9 cellular contexts compared by ENCODE assay signal in genomic region chr11:119726585-119727522, GRCh38. TPM values are rescaled to one million over a fixed set of nuclear protein-coding genes. Genes with fewer than 3 reads are reported as not detected.
A peak's percentile ranks its signal among the peaks of the same experiment; 100 is the strongest.
DNase-seq lines count a peak whose midpoint lies in the region; ATAC-seq and TF ChIP-seq lines count a peak whose summit lies in the region.
"Had no signal": no experiment of that assay in that cellular context is flagged by ENCODE, and none has a peak within 500 bp of the region (broad histone marks: within the 10 kb centered on the region; RNA-seq: fewer than 3 reads in every experiment).

No MANE protein-coding gene starts in this region.

- peak overlapping the region; percentile 61; the same call in 1 of the 2 replicates for H3K27ac ChIP-seq in SJCRH30

- no peaks in the 10 kb centered on the region for H3K27me3 ChIP-seq in SJCRH30

- TF ChIP-seq CTCF in GM12864 (IDR thresholded peaks at IDR 0.05; ENCODE audit: low read depth, low read length, missing control alignments) (no peak), fibroblast of the aortic adventitia (IDR thresholded peaks at IDR 0.05; ENCODE audit: insufficient read depth, low read length) (no peak), retinal pigment epithelial cell (conservative IDR thresholded peaks at IDR 0.05; ENCODE audit: low read depth, low read length) (no peak)

- peaks cover 8% of the 10 kb centered on the region; the same call in 1 of the 2 replicates for H3K36me3 ChIP-seq in SJCRH30

- H3K4me3 ChIP-seq in GM12864 (ENCODE audit: low read depth, low read length) (peak overlapping the region; percentile 66), SJCRH30 (peak overlapping the region; percentile 97), fibroblast of the aortic adventitia (ENCODE audit: low read depth, low read length) (peak overlapping the region; percentile 75), retinal pigment epithelial cell (ENCODE audit: low read length) (peak overlapping the region; percentile 72)

- ATAC-seq in GM18505 (IDR thresholded peaks at IDR 0.05; ENCODE audit: unreplicated experiment) (no peak), GM18868 (IDR thresholded peaks at IDR 0.05; ENCODE audit: unreplicated experiment) (no peak)
- ATAC-seq: sciatic nerve had no signal

- DNase-seq in GM12864 (ENCODE audit: low read depth) = no peak
- peak in 1 of 2 experiments; percentile 42 for DNase-seq in SJCRH30
- no peak for DNase-seq in fibroblast of the aortic adventitia (ENCODE audit: low read depth)
- no peak for DNase-seq in retinal pigment epithelial cell (ENCODE audit: low read depth)
- no peak for DNase-seq in activated naive CD4-positive, alpha-beta T cell (lab: John Stamatoyannopoulos, UW)
- no peak for DNase-seq in activated CD4-positive, alpha-beta T cell treated with anti-CD3 and anti-CD28 coated beads, Interleukin-2, amount 50 U/mL, for 4 hours

- no peaks in the 10 kb centered on the region for H3K9me3 ChIP-seq in SJCRH30 (replicated peaks)

- no peak for TF ChIP-seq POLR2A in GM18505 (IDR thresholded peaks at IDR 0.05; ENCODE audit: borderline replicate concordance, extremely low read depth, insufficient read depth, insufficient read length)

- peaks cover 26% of the 10 kb centered on the region for H3K4me1 ChIP-seq in SJCRH30

RNA-seq across cellular contexts. Expression of gene NECTIN1, which starts 2.1 kb away (rescaled TPM):
- 61.1 and 61.7 TPM in 2 replicates for total RNA-seq in SJCRH30 (2014; rRNA removed; shearing (Covaris generic))
- 3.4 and 7.8 TPM in 2 replicates for total RNA-seq in fibroblast of the aortic adventitia (ENCODE audit: low replicate concordance)
